ENCODE assay signal across 19 cellular contexts in genomic region chr3:116980106-116980505, GRCh38.
"Had no signal": no experiment of that assay in that cellular context is flagged by ENCODE, and none has a peak within 500 bp of the region (broad histone marks: within the 10 kb centered on the region; RNA-seq: fewer than 3 reads in every experiment).

No MANE protein-coding gene starts in this region.

- DNase-seq: activated CD4-positive, alpha-beta T cell treated with anti-CD3 and anti-CD28 coated beads for 1 hour; activated CD4-positive, alpha-beta T cell treated with anti-CD3 and anti-CD28 coated beads for 4 hours; activated CD4-positive, alpha-beta T cell treated with anti-CD3 and anti-CD28 coated beads, Interleukin-2, amount 50 U/mL, for 1 hour; activated CD4-positive, alpha-beta T cell treated with anti-CD3 and anti-CD28 coated beads, Interleukin-2, amount 50 U/mL, for 48 hours; activated CD8-positive, alpha-beta memory T cell treated with anti-CD3 and anti-CD28 coated beads for 24 hours; activated CD8-positive, alpha-beta T cell treated with anti-CD3 and anti-CD28 coated beads for 36 hours; activated effector memory CD4-positive, alpha-beta T cell treated with Interleukin-2 at 50 U/mL for 16 hours; activated gamma-delta T cell treated with Interleukin-2 at 50 U/mL for 16 hours; activated naive CD4-positive, alpha-beta T cell treated with anti-CD3 and anti-CD28 coated beads, Interleukin-2, amount 50 U/mL, for 16 hours; activated naive CD4-positive, alpha-beta T cell treated with Interleukin-2 at 50 U/mL for 16 hours; activated T-cell treated with anti-CD3 and anti-CD28 coated beads, Interleukin-2, amount 50 U/mL, for 4 hours; amniotic stem cell; brain microvascular endothelial cell; dorsolateral prefrontal cortex; effector memory CD4-positive, alpha-beta T cell; endodermal cell; foreskin fibroblast; head of caudate nucleus; hypothalamus had no signal
